ENCODE assay signal across 9 cellular contexts in the genomic region with DNA sequence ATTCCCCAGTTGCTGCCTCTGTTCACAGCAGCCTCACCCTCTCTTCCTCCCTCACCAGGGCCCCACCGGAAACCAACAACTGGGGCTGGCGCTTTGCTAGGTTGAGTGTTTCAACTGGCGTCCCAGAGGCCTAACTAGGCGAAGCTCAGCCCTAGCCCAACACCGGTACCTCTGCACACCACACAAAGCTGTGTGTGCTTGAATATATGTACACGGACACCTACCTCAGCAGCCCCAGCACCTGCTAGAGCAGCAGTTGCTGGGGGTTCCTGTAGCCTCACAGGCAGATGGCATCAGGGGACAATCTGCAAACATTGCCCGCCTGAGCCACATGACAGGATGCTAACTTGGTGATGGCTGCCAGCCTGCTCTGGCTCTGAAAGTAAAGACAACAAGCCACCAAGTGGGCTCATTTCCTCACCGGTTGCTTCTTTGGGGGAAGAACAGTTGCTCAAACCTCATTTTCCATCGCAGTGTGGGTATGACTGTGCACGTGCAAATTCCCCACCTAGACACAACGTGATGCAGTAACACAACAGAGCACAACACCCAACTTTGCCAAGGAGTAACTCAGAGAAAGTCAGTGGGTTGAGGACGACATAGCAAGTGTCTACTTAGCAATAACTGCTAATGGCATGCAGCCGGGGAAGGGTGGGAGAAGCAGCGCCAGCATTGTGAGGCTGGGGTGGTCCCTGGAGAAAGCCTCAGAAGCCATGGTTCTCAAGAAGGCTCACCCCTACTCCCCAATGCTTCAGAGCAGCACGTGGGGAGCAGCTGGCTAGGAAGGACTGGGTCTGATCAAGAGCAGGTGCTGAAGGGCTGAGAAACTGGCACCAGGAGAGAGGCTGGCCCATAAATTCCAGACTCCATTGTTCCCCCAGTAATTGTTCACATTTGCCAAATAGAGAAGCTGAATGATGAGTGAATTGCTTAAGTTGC.
DNase-seq lines count a peak whose midpoint lies in the region; ATAC-seq and TF ChIP-seq lines count a peak whose summit lies in the region.
"Had no signal": no experiment of that assay in that cellular context is flagged by ENCODE, and none has a peak within 500 bp of the region (broad histone marks: within the 10 kb centered on the region; RNA-seq: fewer than 3 reads in every experiment).

No MANE protein-coding gene starts in this region.

- H3K9me3 ChIP-seq in right cardiac atrium (ENCODE audit: control insufficient read depth, low read length), result no peaks in the 10 kb centered on the region

- peak; percentile 86 for DNase-seq in activated CD4-positive, alpha-beta T cell treated with anti-CD3 and anti-CD28 coated beads, Interleukin-2, amount 10 ng/mL, durations not matched to agents 7 days and 5 days
- DNase-seq in right cardiac atrium (peak in 2 of 3 donors; percentile 18 to 58), GM10266 (ENCODE audit: extremely low spot score) (no peak), NCI-H2029 (lab: John Stamatoyannopoulos, UW) (no peak), COLO829 (ENCODE audit: low spot score) (no peak)
- peak; percentile 64 for DNase-seq in stimulated activated naive CD8-positive, alpha-beta T cell treated with anti-CD3 and anti-CD28 coated beads, Interleukin-15, Interleukin-2, amounts not matched to agents 100 U/mL and 50 U/mL, for 24 hours

- H3K27me3 ChIP-seq in right cardiac atrium (ENCODE audit: control insufficient read depth, insufficient read depth), result no peaks in the 10 kb centered on the region

- WGBS in right cardiac atrium, result 75% methylated on average over 15 of the region's 15 CpGs

- intact Hi-C loops in right cardiac atrium (cut with DNase I), result loop anchor here in 2 of 4 donors (10.0 kb wide), 1 partner anchor 137 kb away; the partner anchor contains the start of gene SH3KBP1 (in 2 of the 2)

- ATAC-seq in GM18867 (IDR thresholded peaks at IDR 0.05; ENCODE audit: unreplicated experiment), result peak; percentile 44
- ATAC-seq in HG03342 (IDR thresholded peaks at IDR 0.05; ENCODE audit: unreplicated experiment), result peak; percentile 38
- peak in 1 of 2 donors; percentile 70 for ATAC-seq in right cardiac atrium
- ATAC-seq in stimulated activated naive CD8-positive, alpha-beta T cell treated with anti-CD3 and anti-CD28 coated beads, Interleukin-15, Interleukin-2, amounts not matched to agents 100 U/mL and 50 U/mL, for 24 hours, result peak; percentile 72
- ATAC-seq: HCT116 had no signal

- TF ChIP-seq CTCF in GM10266 (IDR thresholded peaks at IDR 0.05; ENCODE audit: control insufficient read depth, insufficient read depth, low read depth, missing control alignments), result no peak

- H3K9me3 Mint-ChIP-seq in activated CD4-positive, alpha-beta T cell treated with anti-CD3 and anti-CD28 coated beads, Interleukin-2, amount 10 ng/mL, durations not matched to agents 7 days and 5 days, result peaks cover 3% of the 10 kb centered on the region

- CTCF ChIA-PET in activated CD4-positive, alpha-beta T cell treated with anti-CD3 and anti-CD28 coated beads, Interleukin-2, amount 10 ng/mL, durations not matched to agents 7 days and 5 days (lab: Charles Lee), result interaction anchor here (0.7 to 1.9 kb wide), 7 partner anchors 8 to 140 kb away, joined by 3 to 6 read pairs (median 4); no protein-coding TSS in a partner anchor

- no peak overlapping the region for H3K27ac ChIP-seq in right cardiac atrium (ENCODE audit: low read length)

- H3K4me3 Mint-ChIP-seq in activated CD4-positive, alpha-beta T cell treated with anti-CD3 and anti-CD28 coated beads, Interleukin-2, amount 10 ng/mL, durations not matched to agents 7 days and 5 days, result peak overlapping the region; percentile 57

- H3K4me1 ChIP-seq in right cardiac atrium (ENCODE audit: control insufficient read depth, insufficient read depth, low read length), result no peaks in the 10 kb centered on the region

- peak overlapping the region; percentile 99 for H3K27ac Mint-ChIP-seq in activated CD4-positive, alpha-beta T cell treated with anti-CD3 and anti-CD28 coated beads, Interleukin-2, amount 10 ng/mL, durations not matched to agents 7 days and 5 days

- peaks cover 96% of the 10 kb centered on the region for H3K4me1 Mint-ChIP-seq in activated CD4-positive, alpha-beta T cell treated with anti-CD3 and anti-CD28 coated beads, Interleukin-2, amount 10 ng/mL, durations not matched to agents 7 days and 5 days

- no peak overlapping the region for H3K4me3 ChIP-seq in right cardiac atrium (ENCODE audit: low read length)

- POLR2A ChIA-PET in activated CD4-positive, alpha-beta T cell treated with anti-CD3 and anti-CD28 coated beads, Interleukin-2, amount 10 ng/mL, durations not matched to agents 7 days and 5 days (lab: Charles Lee), result interaction anchor here (0.8 kb wide), 1 partner anchor 52 kb away, joined by 3 read pairs; no protein-coding TSS in a partner anchor

- peaks cover 56% of the 10 kb centered on the region for H3K36me3 Mint-ChIP-seq in activated CD4-positive, alpha-beta T cell treated with anti-CD3 and anti-CD28 coated beads, Interleukin-2, amount 10 ng/mL, durations not matched to agents 7 days and 5 days (ENCODE audit: low read depth)

- H3K27me3 Mint-ChIP-seq in activated CD4-positive, alpha-beta T cell treated with anti-CD3 and anti-CD28 coated beads, Interleukin-2, amount 10 ng/mL, durations not matched to agents 7 days and 5 days, result no peaks in the 10 kb centered on the region

Comparison
In these comparisons a context has a peak if more than half of its experiments do, and no peak if none do; other contexts are left out.
1. DNase-seq: peak in activated CD4-positive, alpha-beta T cell treated with anti-CD3 and anti-CD28 coated beads, Interleukin-2, amount 10 ng/mL, durations not matched to agents 7 days and 5 days (single experiment), right cardiac atrium (2 of 3) and stimulated activated naive CD8-positive, alpha-beta T cell treated with anti-CD3 and anti-CD28 coated beads, Interleukin-15, Interleukin-2, amounts not matched to agents 100 U/mL and 50 U/mL, for 24 hours (single experiment); none in GM10266 (single experiment), NCI-H2029 (single experiment) and COLO829 (single experiment).